ENCODE assay signal across 9 cellular contexts in genomic region chr1:227766015-227766634, GRCh38. TPM values are rescaled to one million over a fixed set of nuclear protein-coding genes. Genes with fewer than 3 reads are reported as not detected.
DNase-seq lines count a peak whose midpoint lies in the region; ATAC-seq and TF ChIP-seq lines count a peak whose summit lies in the region.
"Had no signal": no experiment of that assay in that cellular context is flagged by ENCODE, and none has a peak within 500 bp of the region (broad histone marks: within the 10 kb centered on the region; RNA-seq: fewer than 3 reads in every experiment).

No MANE protein-coding gene starts in this region.

- H3K27ac ChIP-seq in stomach (peak overlapping the region in 2 of 5 donors; percentile 10 to 37), uterus (no peak overlapping the region)

- no peak for TF ChIP-seq POLR2A in stomach (IDR thresholded peaks at IDR 0.05)
- no peak for TF ChIP-seq POLR2A in uterus (IDR thresholded peaks at IDR 0.05)

- TF ChIP-seq EP300 in stomach (IDR thresholded peaks at IDR 0.05) = no peak

- TF ChIP-seq CTCF in stomach (IDR thresholded peaks at IDR 0.05) = no peak
- no peak for TF ChIP-seq CTCF in uterus (IDR thresholded peaks at IDR 0.05)

- intact Hi-C loops in stomach (cut with DNase I; ENCODE audit: low total_unique reads) = no loop called here
- intact Hi-C loops in uterus (cut with DNase I; ENCODE audit: low total_unique reads) = loop anchor here (10.0 kb wide), 1 partner anchor 309 kb away; no protein-coding TSS in a partner anchor

- H3K9me3 ChIP-seq in stomach (no peaks in the 10 kb centered on the region), uterus (no peaks in the 10 kb centered on the region)

- ATAC-seq in GM21723 (IDR thresholded peaks at IDR 0.05; ENCODE audit: unreplicated experiment) (peak; percentile 38), HG02973 (IDR thresholded peaks at IDR 0.05; ENCODE audit: unreplicated experiment) (no peak), GM18858 (IDR thresholded peaks at IDR 0.05; ENCODE audit: unreplicated experiment) (no peak)

- H3K36me3 ChIP-seq in stomach = peaks cover 29 to 79% (median 77%) of the 10 kb centered on the region in 4 donors
- H3K36me3 ChIP-seq in uterus = no peaks in the 10 kb centered on the region

- no peaks in the 10 kb centered on the region for H3K27me3 ChIP-seq in stomach
- no peaks in the 10 kb centered on the region for H3K27me3 ChIP-seq in uterus

- H3K4me3 ChIP-seq in stomach = no peak overlapping the region
- H3K4me3 ChIP-seq in uterus = no peak overlapping the region

- DNase-seq in NCI-H2107 (lab: John Stamatoyannopoulos, UW) (peak; percentile 84), kidney tubule cell (ENCODE audit: low spot score) (peak; percentile 71), stomach (peak; percentile 60), uterus (no peak)
- DNase-seq in activated CD8-positive, alpha-beta memory T cell treated with anti-CD3 and anti-CD28 coated beads for 48 hours (ENCODE audit: low read depth in 2 of 3, low spot score in 2 of 3) = peak; percentile 18 to 61 (median 38)

- WGBS in stomach, 5 donors = 35 to 52% (median 48%) methylated on average over 9 to 17 of the region's 17 CpGs

- H3K4me1 ChIP-seq in stomach = peaks cover 15 to 50% (median 31%) of the 10 kb centered on the region in 4 donors
- peaks cover 0 to 5% of the 10 kb centered on the region in 2 donors for H3K4me1 ChIP-seq in uterus

RNA-seq across cellular contexts. Expression of gene SNAP47, which starts 30.9 kb away (rescaled TPM):
- total RNA-seq in stomach (100 to 1,000 TPM in 1 of 5 donors, 10 to 100 TPM in 4; 24.8 to 117 (median 73.0) TPM), uterus (10 to 100 TPM; 33.3 to 75.5 (median 55.2) TPM)
- polyA plus RNA-seq in stomach = 10 to 100 TPM; 13.7 to 20.8 (median 16.9) TPM

RNA-seq across cellular contexts. Expression of gene JMJD4, which starts 31.0 kb away (rescaled TPM):
- 10 to 100 TPM in 3 of 5 donors, 1 to 10 TPM in 2; 2.3 to 26.8 (median 17.5) TPM for total RNA-seq in stomach
- 10 to 100 TPM in 2 of 3 donors, 1 to 10 TPM in 1; 8.2 to 11.9 (median 10.7) TPM for polyA plus RNA-seq in stomach
- total RNA-seq in uterus = 10 to 100 TPM in 2 of 4 donors, 1 to 10 TPM in 2; 5.0 to 29.6 (median 15.7) TPM

RNA-seq across cellular contexts. Expression of gene PRSS38, which starts 49.4 kb away (rescaled TPM):
- total RNA-seq in stomach (not detected), uterus (not detected)
- polyA plus RNA-seq in stomach = not detected
- total RNA-seq: temporal lobe had no signal

Comparison
In these comparisons a context has a peak if more than half of its experiments do, and no peak if none do; other contexts are left out.
1. DNase-seq: peak in NCI-H2107 (single experiment), activated CD8-positive, alpha-beta memory T cell treated with anti-CD3 and anti-CD28 coated beads for 48 hours (3 of 3), kidney tubule cell (single experiment) and stomach (single experiment); none in uterus (0 of 2).